18 cellular contexts compared by ENCODE assay signal in the genomic region with DNA sequence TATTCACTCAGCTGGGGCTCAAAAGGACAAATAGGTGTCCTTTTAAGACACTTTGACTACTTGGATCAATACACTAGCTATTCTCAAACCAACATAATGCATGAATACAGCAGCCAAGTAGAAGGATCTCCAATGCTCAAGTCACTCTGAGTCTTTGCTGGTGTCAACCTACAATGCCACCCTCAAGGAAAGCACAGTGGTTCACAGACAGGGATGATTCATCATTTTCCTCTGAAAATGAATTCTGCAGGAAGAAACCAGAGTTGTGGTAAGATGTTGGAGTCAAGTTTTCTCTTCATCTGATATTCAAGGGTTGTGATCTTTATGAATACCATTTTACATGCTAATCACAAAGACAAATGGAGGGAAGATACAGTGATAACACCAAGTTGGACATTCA.
DNase-seq lines count a peak whose midpoint lies in the region; ATAC-seq and TF ChIP-seq lines count a peak whose summit lies in the region.
"Had no signal": no experiment of that assay in that cellular context is flagged by ENCODE, and none has a peak within 500 bp of the region (broad histone marks: within the 10 kb centered on the region; RNA-seq: fewer than 3 reads in every experiment).

No MANE protein-coding gene starts in this region.

- H4K5ac ChIP-seq in IMR-90 (ENCODE audit: low read depth, low read length): no peak overlapping the region

- H3K9me3 ChIP-seq in IMR-90 (ENCODE audit: control insufficient read depth, insufficient read depth, low read length): no peaks in the 10 kb centered on the region
- H3K9me3 ChIP-seq in Karpas-422 (ENCODE audit: low read length): no peaks in the 10 kb centered on the region
- H3K9me3 ChIP-seq: HAP-1, MG63 had no signal

- H4K20me1 ChIP-seq in IMR-90 (ENCODE audit: insufficient read depth, low read length) (no peaks in the 10 kb centered on the region), Karpas-422 (ENCODE audit: insufficient read depth, low read depth, low read length) (no peaks in the 10 kb centered on the region)

- dilution Hi-C loops in IMR-90 (cut with HindIII; ENCODE audit: low sequenced_read_pairs, unreplicated experiment): no loop called here

- no peak overlapping the region for H2BK120ac ChIP-seq in IMR-90 (ENCODE audit: low read depth, low read length)

- TSS peak; percentile 55 for BruUV-seq in IMR-90 (replicated peaks; lab: Mats Ljungman, UMichigan)

- H3K9ac ChIP-seq in IMR-90 (ENCODE audit: low read depth, low read length): no peak overlapping the region
- H3K9ac ChIP-seq in Karpas-422 (ENCODE audit: low read length): no peak overlapping the region

- no peak overlapping the region for H2AK5ac ChIP-seq in IMR-90 (ENCODE audit: low read depth, low read length)

- no peak overlapping the region for H2AFZ ChIP-seq in IMR-90 (replicated peaks; ENCODE audit: low read length, poor library complexity)
- H2AFZ ChIP-seq in Karpas-422 (ENCODE audit: low read length): no peak overlapping the region

- ATAC-seq in IMR-90 (ENCODE audit: low read depth) (no peak), GM21786 (IDR thresholded peaks at IDR 0.05; ENCODE audit: unreplicated experiment) (no peak), GM18907 (IDR thresholded peaks at IDR 0.05; ENCODE audit: unreplicated experiment) (no peak)
- ATAC-seq: K562 had no signal

- intact Hi-C loops in IMR-90 (cut with micrococcal nuclease): loop anchor here (2.0 kb wide), 1 partner anchor 146 kb away; no protein-coding TSS in a partner anchor

- H4K91ac ChIP-seq in IMR-90 (ENCODE audit: insufficient read depth, low read depth, low read length): no peak overlapping the region

- no peak overlapping the region for H3K14ac ChIP-seq in IMR-90 (replicated peaks; ENCODE audit: low read depth, low read length)

- no peak overlapping the region for H2AK9ac ChIP-seq in IMR-90 (replicated peaks; ENCODE audit: low read depth, low read length, poor library complexity)

- H3K4me1 ChIP-seq in IMR-90 (ENCODE audit: control insufficient read depth, insufficient read depth, low read length): no peaks in the 10 kb centered on the region
- peaks cover 7% of the 10 kb centered on the region for H3K4me1 ChIP-seq in Karpas-422 (ENCODE audit: low read length)

- H3K36me3 ChIP-seq in IMR-90 (ENCODE audit: control insufficient read depth, insufficient read depth, low read length): peaks cover 3% of the 10 kb centered on the region; the same call in 1 of the 2 replicates
- no peaks in the 10 kb centered on the region for H3K36me3 ChIP-seq in Karpas-422 (ENCODE audit: insufficient read depth, low read length)
- H3K36me3 ChIP-seq: HAP-1, MG63 had no signal

- no peaks in the 10 kb centered on the region for H3K9me1 ChIP-seq in IMR-90 (ENCODE audit: insufficient read depth, low read length)

- no peak for TF ChIP-seq POLR2A in IMR-90 (IDR thresholded peaks at IDR 0.05; ENCODE audit: low read depth, low read length)

- H4K8ac ChIP-seq in IMR-90 (ENCODE audit: low read depth in 2 of 2, low read length in 2 of 2): no peak overlapping the region

- POLR2A ChIA-PET in IMR-90 (lab: Charles Lee; ENCODE audit: unreplicated experiment): no interaction called here

- no peak for TF ChIP-seq RAD21 in IMR-90 (IDR thresholded peaks at IDR 0.05; ENCODE audit: low read length)

- no peak overlapping the region for H3K23ac ChIP-seq in IMR-90 (ENCODE audit: low read depth, low read length)

- peaks cover 3% of the 10 kb centered on the region for H3K27me3 ChIP-seq in IMR-90 (ENCODE audit: control insufficient read depth, insufficient read depth, low read length)
- H3K27me3 ChIP-seq in Karpas-422 (ENCODE audit: low read length): no peaks in the 10 kb centered on the region
- H3K27me3 ChIP-seq: MG63 had no signal

- no peak overlapping the region for H3K56ac ChIP-seq in IMR-90 (ENCODE audit: extremely low read depth, insufficient read depth, low read length)

- H3K4me3 ChIP-seq in IMR-90 (ENCODE audit: insufficient read depth, low read depth, low read length) (no peak overlapping the region), Karpas-422 (ENCODE audit: low read length) (no peak overlapping the region)
- H3K4me3 ChIP-seq: HAP-1, K562, MG63 had no signal

- in situ Hi-C loops in IMR-90 (cut with MboI; ENCODE audit: low sequenced_read_pairs): no loop called here

- DNase-seq in EH (ENCODE audit: low read depth): peak; percentile 22
- DNase-seq in IMR-90: peak; percentile 5
- peak; percentile 24 for DNase-seq in amniotic epithelial cell (ENCODE audit: low read depth)
- peak; percentile 17 for DNase-seq in myocyte (ENCODE audit: low read depth)
- DNase-seq in Karpas-422: no peak
- DNase-seq: AML-193; Calu3; CD4-positive, CD25-positive, alpha-beta regulatory T cell; GDM1; MG63; NCI-H1092 treated with DMSO at 0.1 percent for 48 hours; NCI-H1694; NCI-H69; SHP77 treated with DMSO at 0.1 percent for 48 hours had no signal

- H2BK15ac ChIP-seq in IMR-90 (ENCODE audit: low read depth, low read length): no peak overlapping the region

- TF ChIP-seq CTCF in IMR-90 (conservative IDR thresholded peaks at IDR 0.05; ENCODE audit: low read depth, low read length): no peak

- H3K27ac ChIP-seq in IMR-90 (ENCODE audit: insufficient read depth, low read length) (no peak overlapping the region), Karpas-422 (ENCODE audit: low read length) (no peak overlapping the region)

- no peaks in the 10 kb centered on the region for H3K79me1 ChIP-seq in IMR-90 (ENCODE audit: low read depth in 1 of 2, low read length in 2 of 2)

- CTCF ChIA-PET in IMR-90 (lab: Yijun Ruan, JAX): interaction anchor here (1.0 to 1.3 kb wide), 2 partner anchors 10 to 793 kb away, joined by 3 to 4 read pairs; no protein-coding TSS in a partner anchor

- H3K18ac ChIP-seq in IMR-90 (ENCODE audit: low read depth, low read length): no peak overlapping the region

- H3K4me2 ChIP-seq in IMR-90 (ENCODE audit: low read depth, low read length): no peak overlapping the region
- no peak overlapping the region for H3K4me2 ChIP-seq in Karpas-422 (ENCODE audit: low read depth, low read length, poor library complexity, severe bottlenecking)

- no peaks in the 10 kb centered on the region for H3K79me2 ChIP-seq in Karpas-422 (ENCODE audit: low read length)

- no peaks in the 10 kb centered on the region for H3K9me2 ChIP-seq in Karpas-422 (replicated peaks; ENCODE audit: insufficient read depth, low read length)

- no peak overlapping the region for H2BK5ac ChIP-seq in IMR-90 (ENCODE audit: low read depth, low read length, poor library complexity, severe bottlenecking)

- no peak overlapping the region for H2BK20ac ChIP-seq in IMR-90 (ENCODE audit: low read depth, low read length)

- H3K4ac ChIP-seq in IMR-90 (ENCODE audit: low read depth, low read length): no peak overlapping the region

TF ChIP-seq in IMR-90, 13 proteins besides CTCF, POLR2A, EP300 and RAD21:
- TF ChIP-seq, protein P1, sequence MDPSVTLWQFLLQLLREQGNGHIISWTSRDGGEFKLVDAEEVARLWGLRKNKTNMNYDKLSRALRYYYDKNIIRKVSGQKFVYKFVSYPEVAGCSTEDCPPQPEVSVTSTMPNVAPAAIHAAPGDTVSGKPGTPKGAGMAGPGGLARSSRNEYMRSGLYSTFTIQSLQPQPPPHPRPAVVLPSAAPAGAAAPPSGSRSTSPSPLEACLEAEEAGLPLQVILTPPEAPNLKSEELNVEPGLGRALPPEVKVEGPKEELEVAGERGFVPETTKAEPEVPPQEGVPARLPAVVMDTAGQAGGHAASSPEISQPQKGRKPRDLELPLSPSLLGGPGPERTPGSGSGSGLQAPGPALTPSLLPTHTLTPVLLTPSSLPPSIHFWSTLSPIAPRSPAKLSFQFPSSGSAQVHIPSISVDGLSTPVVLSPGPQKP (IDR thresholded peaks at IDR 0.05; ENCODE audit: borderline replicate concordance, low read depth, low read length): no peak
- TF ChIP-seq SMC3 (IDR thresholded peaks at IDR 0.05; ENCODE audit: low read depth, low read length) (no peak), RCOR1 (IDR thresholded peaks at IDR 0.05; ENCODE audit: insufficient replicate concordance, low read length) (no peak), MAZ (IDR thresholded peaks at IDR 0.05; ENCODE audit: borderline replicate concordance, low read depth, low read length) (no peak), CEBPB (IDR thresholded peaks at IDR 0.05; ENCODE audit: low read depth, low read length) (no peak), RFX5 (IDR thresholded peaks at IDR 0.05; ENCODE audit: low read depth, low read length) (no peak), FOS (IDR thresholded peaks at IDR 0.05; ENCODE audit: low read depth, low read length) (no peak), NFE2L2 (IDR thresholded peaks at IDR 0.05; ENCODE audit: low read depth, low read length) (no peak), CHD1 (IDR thresholded peaks at IDR 0.05; ENCODE audit: low read depth, low read length) (no peak), BHLHE40 (IDR thresholded peaks at IDR 0.05; ENCODE audit: low read depth, low read length) (no peak), MAFK (IDR thresholded peaks at IDR 0.05; ENCODE audit: low read depth, low read length) (no peak), MXI1 (IDR thresholded peaks at IDR 0.05; ENCODE audit: borderline replicate concordance, low read depth, low read length) (no peak), USF2 (IDR thresholded peaks at IDR 0.05; ENCODE audit: low read depth, low read length) (no peak)
